ENCODE assay signal across 8 cellular contexts in the genomic region with DNA sequence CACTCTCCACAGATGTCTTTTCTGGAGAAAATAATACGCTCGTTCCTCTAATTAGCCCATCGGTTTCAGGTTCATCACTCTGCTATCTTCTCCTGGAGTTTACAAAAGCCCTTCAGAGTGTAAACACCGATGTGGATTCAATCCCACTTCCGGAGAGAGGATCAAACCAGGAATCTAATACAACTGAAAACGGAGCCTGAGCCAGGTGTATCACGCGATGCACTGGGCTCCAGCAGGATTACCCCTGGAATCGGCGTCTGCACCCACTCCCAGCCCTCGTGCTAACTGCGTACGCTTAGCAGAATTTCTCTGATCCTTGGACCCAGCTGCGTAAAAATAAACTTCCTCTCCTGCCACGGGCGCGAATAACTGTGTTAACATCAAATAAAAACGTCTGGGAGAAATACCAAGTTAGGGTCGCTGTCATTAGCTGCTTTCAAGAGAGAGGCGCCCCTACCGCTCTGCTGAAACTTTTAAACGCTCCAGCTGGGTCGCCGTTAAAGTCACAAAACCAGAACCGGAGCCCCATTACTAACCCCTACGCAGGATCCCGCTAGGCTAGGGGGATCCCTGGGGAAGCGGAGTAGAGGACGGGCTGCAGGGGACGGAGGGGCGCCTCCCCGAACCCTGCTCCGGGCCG. TPM values are rescaled to one million over a fixed set of nuclear protein-coding genes. Genes with fewer than 3 reads are reported as not detected.
DNase-seq lines count a peak whose midpoint lies in the region; ATAC-seq and TF ChIP-seq lines count a peak whose summit lies in the region.

No MANE protein-coding gene starts in this region.

- no peaks in the 10 kb centered on the region for H3K27me3 Mint-ChIP-seq in activated CD8-positive, alpha-beta T cell treated with anti-CD3 and anti-CD28 coated beads for 36 hours
- no peaks in the 10 kb centered on the region for H3K27me3 Mint-ChIP-seq in stimulated activated naive B cell treated with anti-CD40 and anti-IgM and Interleukin-4, amounts not matched to agents 10 μg/mL and 1 μg/mL and 100 μg/mL, for 72 hours

- peaks cover 6% of the 10 kb centered on the region for H3K4me1 ChIP-seq in iPS-15b (ENCODE audit: control insufficient read depth, insufficient read depth, low read length)

- H3K27ac Mint-ChIP-seq in activated CD8-positive, alpha-beta T cell treated with anti-CD3 and anti-CD28 coated beads for 36 hours, result peak overlapping the region; percentile 87
- H3K27ac Mint-ChIP-seq in stimulated activated naive B cell treated with anti-CD40 and anti-IgM and Interleukin-4, amounts not matched to agents 10 μg/mL and 1 μg/mL and 100 μg/mL, for 72 hours, result peak overlapping the region; percentile 98

- peak overlapping the region; percentile 80 for H3K9ac ChIP-seq in iPS-15b (ENCODE audit: low read depth, low read length)

- CTCF ChIA-PET in activated CD8-positive, alpha-beta T cell treated with anti-CD3 and anti-CD28 coated beads for 36 hours (lab: Charles Lee), result interaction anchor here (0.8 to 1.1 kb wide), 4 partner anchors 10 to 69 kb away, joined by 3 read pairs; no protein-coding TSS in a partner anchor

- TF ChIP-seq CTCF in activated CD8-positive, alpha-beta T cell treated with anti-CD3 and anti-CD28 coated beads for 36 hours (IDR thresholded peaks at IDR 0.05), result no peak

- H3K9me3 ChIP-seq in iPS-15b (ENCODE audit: control insufficient read depth, insufficient read depth, low read length), result no peaks in the 10 kb centered on the region

- H3K4me3 ChIP-seq in iPS-15b (ENCODE audit: low read depth, low read length), result peak overlapping the region; percentile 67

- ATAC-seq in HG03095 (IDR thresholded peaks at IDR 0.05; ENCODE audit: unreplicated experiment), result peak; percentile 10
- no peak for ATAC-seq in activated CD8-positive, alpha-beta T cell treated with anti-CD3 and anti-CD28 coated beads for 36 hours
- ATAC-seq in stimulated activated naive B cell treated with anti-CD40 and anti-IgM and Interleukin-4, amounts not matched to agents 10 μg/mL and 1 μg/mL and 100 μg/mL, for 72 hours (replicated peaks), result peak in 1 of 2 donors; percentile 23
- no peak for ATAC-seq in GM21786 (IDR thresholded peaks at IDR 0.05; ENCODE audit: unreplicated experiment)
- ATAC-seq in activated CD4-positive, CD25-positive, alpha-beta regulatory T cell treated with anti-CD3 and anti-CD28 coated beads, Interleukin-2, amount 50 U/mL, for 24 hours, result no peak

- POLR2A ChIA-PET in activated CD8-positive, alpha-beta T cell treated with anti-CD3 and anti-CD28 coated beads for 36 hours (lab: Charles Lee), result interaction anchor here (0.6 to 2.9 kb wide), 6 partner anchors 9 to 162 kb away, joined by 3 to 25 read pairs (median 4); partner anchors contain the start of genes MCM7 and TRIM4

- DNase-seq in DMS53 treated with DMSO at 0.1 percent for 48 hours (lab: John Stamatoyannopoulos, UW; ENCODE audit: unreplicated experiment), result peak; percentile 48
- peak; percentile 22 for DNase-seq in activated CD8-positive, alpha-beta T cell treated with anti-CD3 and anti-CD28 coated beads for 36 hours
- no peak for DNase-seq in stimulated activated naive B cell treated with anti-CD40 and anti-IgM and Interleukin-4, amounts not matched to agents 10 μg/mL and 1 μg/mL and 100 μg/mL, for 72 hours
- no peak for DNase-seq in HuH-7.5 (ENCODE audit: low spot score)

- no peaks in the 10 kb centered on the region for H3K27me3 ChIP-seq in iPS-15b (ENCODE audit: control insufficient read depth, insufficient read depth, low read length)

- peak overlapping the region; percentile 87 for H3K4me3 Mint-ChIP-seq in activated CD8-positive, alpha-beta T cell treated with anti-CD3 and anti-CD28 coated beads for 36 hours
- peak overlapping the region; percentile 83 to 84 for H3K4me3 Mint-ChIP-seq in stimulated activated naive B cell treated with anti-CD40 and anti-IgM and Interleukin-4, amounts not matched to agents 10 μg/mL and 1 μg/mL and 100 μg/mL, for 72 hours

- no peaks in the 10 kb centered on the region for H3K9me3 Mint-ChIP-seq in activated CD8-positive, alpha-beta T cell treated with anti-CD3 and anti-CD28 coated beads for 36 hours
- no peaks in the 10 kb centered on the region for H3K9me3 Mint-ChIP-seq in stimulated activated naive B cell treated with anti-CD40 and anti-IgM and Interleukin-4, amounts not matched to agents 10 μg/mL and 1 μg/mL and 100 μg/mL, for 72 hours

- H3K36me3 ChIP-seq in iPS-15b (ENCODE audit: control insufficient read depth, insufficient read depth, low read length), result peaks cover 25% of the 10 kb centered on the region

- peaks cover 22% of the 10 kb centered on the region for H3K36me3 Mint-ChIP-seq in activated CD8-positive, alpha-beta T cell treated with anti-CD3 and anti-CD28 coated beads for 36 hours (ENCODE audit: low read depth)
- peaks cover 18 to 31% of the 10 kb centered on the region in 2 donors for H3K36me3 Mint-ChIP-seq in stimulated activated naive B cell treated with anti-CD40 and anti-IgM and Interleukin-4, amounts not matched to agents 10 μg/mL and 1 μg/mL and 100 μg/mL, for 72 hours

- intact Hi-C loops in activated CD8-positive, alpha-beta T cell treated with anti-CD3 and anti-CD28 coated beads for 36 hours (cut with micrococcal nuclease), result loop anchor here (5.0 to 10.0 kb wide), 2 partner anchors 89 to 166 kb away; partner anchors contain the start of gene TRIM4

- peaks cover 21% of the 10 kb centered on the region for H3K4me1 Mint-ChIP-seq in activated CD8-positive, alpha-beta T cell treated with anti-CD3 and anti-CD28 coated beads for 36 hours (ENCODE audit: low read depth)
- H3K4me1 Mint-ChIP-seq in stimulated activated naive B cell treated with anti-CD40 and anti-IgM and Interleukin-4, amounts not matched to agents 10 μg/mL and 1 μg/mL and 100 μg/mL, for 72 hours, result peaks cover 20 to 24% of the 10 kb centered on the region in 2 donors

RNA-seq across cellular contexts. Expression of gene ZNF3, which starts 0.5 kb away (rescaled TPM):
- total RNA-seq in activated CD8-positive, alpha-beta T cell treated with anti-CD3 and anti-CD28 coated beads for 36 hours, result 10 to 100 TPM; 16.4 to 18.9 TPM

RNA-seq across cellular contexts. Expression of gene COPS6, which starts 7.8 kb away (rescaled TPM):
- total RNA-seq in activated CD8-positive, alpha-beta T cell treated with anti-CD3 and anti-CD28 coated beads for 36 hours, result 10 to 100 TPM; 81.3 to 86.3 TPM

RNA-seq across cellular contexts. Expression of gene MCM7, which starts 20.2 kb away (rescaled TPM):
- 100 to 1,000 TPM; 456 to 476 TPM for total RNA-seq in activated CD8-positive, alpha-beta T cell treated with anti-CD3 and anti-CD28 coated beads for 36 hours

RNA-seq across cellular contexts. Expression of gene AP4M1, which starts 20.4 kb away (rescaled TPM):
- total RNA-seq in activated CD8-positive, alpha-beta T cell treated with anti-CD3 and anti-CD28 coated beads for 36 hours, result 10 to 100 TPM in 1 of 2 experiments, 1 to 10 TPM in 1; 9.8 to 10.9 TPM

RNA-seq across cellular contexts. Expression of gene ZSCAN21, which starts 31.4 kb away (rescaled TPM):
- total RNA-seq in activated CD8-positive, alpha-beta T cell treated with anti-CD3 and anti-CD28 coated beads for 36 hours, result 1 to 10 TPM; 6.3 to 6.9 TPM

Comparison
In these comparisons a context has a peak if more than half of its experiments do, and no peak if none do; other contexts are left out.
1. DNase-seq: peak in DMS53 treated with DMSO at 0.1 percent for 48 hours (single experiment) and activated CD8-positive, alpha-beta T cell treated with anti-CD3 and anti-CD28 coated beads for 36 hours (single experiment); none in stimulated activated naive B cell treated with anti-CD40 and anti-IgM and Interleukin-4, amounts not matched to agents 10 μg/mL and 1 μg/mL and 100 μg/mL, for 72 hours (single experiment) and HuH-7.5 (single experiment).